22 cellular contexts compared by ENCODE assay signal in genomic region chr9:33310748-33311147, GRCh38.
"Had no signal": no experiment of that assay in that cellular context is flagged by ENCODE, and none has a peak within 500 bp of the region (broad histone marks: within the 10 kb centered on the region; RNA-seq: fewer than 3 reads in every experiment).

No MANE protein-coding gene starts in this region.

- H3K9ac ChIP-seq: SK-N-SH had no signal

- H3K27me3 Mint-ChIP-seq: activated naive CD8-positive, alpha-beta T cell treated with anti-CD3 and anti-CD28 coated beads, Interleukin-2, amount 10 ng/mL, durations not matched to agents 7 days and 5 days; memory B cell had no signal

- ATAC-seq: left colon had no signal

- H3K4me2 ChIP-seq: SK-N-SH had no signal

- H3K9me3 Mint-ChIP-seq: activated naive CD8-positive, alpha-beta T cell treated with anti-CD3 and anti-CD28 coated beads, Interleukin-2, amount 10 ng/mL, durations not matched to agents 7 days and 5 days; memory B cell; nephron progenitor cell had no signal

- H3K4me1 Mint-ChIP-seq: nephron progenitor cell had no signal

- H3K27me3 ChIP-seq: sigmoid colon, upper lobe of left lung had no signal

- H3K4me3 Mint-ChIP-seq: activated naive CD8-positive, alpha-beta T cell treated with anti-CD3 and anti-CD28 coated beads, Interleukin-2, amount 10 ng/mL, durations not matched to agents 7 days and 5 days; memory B cell; nephron progenitor cell had no signal

- H3K27ac Mint-ChIP-seq: activated naive CD8-positive, alpha-beta T cell treated with anti-CD3 and anti-CD28 coated beads, Interleukin-2, amount 10 ng/mL, durations not matched to agents 7 days and 5 days; memory B cell; nephron progenitor cell had no signal

- FAIRE-seq: endometrium, keratinocyte had no signal

- H3K9me3 ChIP-seq: sigmoid colon, SK-N-SH, upper lobe of left lung had no signal

- H3K4me3 ChIP-seq: sigmoid colon, upper lobe of left lung had no signal

- DNase-seq: activated CD4-positive, alpha-beta T cell treated with anti-CD3 and anti-CD28 coated beads for 1 hour; activated gamma-delta T cell treated with Interleukin-2 at 50 U/mL for 16 hours; activated naive CD8-positive, alpha-beta T cell treated with anti-CD3 and anti-CD28 coated beads, Interleukin-2, amount 10 ng/mL, durations not matched to agents 7 days and 5 days; activated T-cell treated with anti-CD3 and anti-CD28 coated beads, Interleukin-2, amount 50 U/mL, for 48 hours; amygdala; effector CD4-positive, alpha-beta T cell; foreskin fibroblast; left colon; nephron progenitor cell; posterior cingulate gyrus; retina; SIG-M5; sigmoid colon; SK-N-SH; stimulated activated CD4-positive, alpha-beta T cell treated with anti-CD3 and anti-CD28 coated beads, Interleukin-2, amount 100 ng/mL, for 48 hours; stimulated activated CD8-positive, alpha-beta memory T cell treated with anti-CD3 and anti-CD28 coated beads, Interleukin-4, amount 100 ng/mL, for 48 hours; stimulated activated naive CD4-positive, alpha-beta T cell; upper lobe of left lung; WERI-Rb-1 had no signal

- H3K27ac ChIP-seq: sigmoid colon, upper lobe of left lung, WERI-Rb-1 had no signal

- H3K4me1 ChIP-seq: sigmoid colon, upper lobe of left lung had no signal
